Comparison of ENCODE assay signal across 15 cellular contexts in genomic region chr20:16017656-16018055, GRCh38.
DNase-seq lines count a peak whose midpoint lies in the region; ATAC-seq lines count a peak whose summit lies in the region.
"Had no signal": no experiment of that assay in that cellular context is flagged by ENCODE, and none has a peak within 500 bp of the region (broad histone marks: within the 10 kb centered on the region; RNA-seq: fewer than 3 reads in every experiment).

No MANE protein-coding gene starts in this region.

- no peaks in the 10 kb centered on the region for H3K9me3 ChIP-seq in mesenchymal stem cell (ENCODE audit: control insufficient read depth, low read length)
- H3K9me3 ChIP-seq: SK-N-SH had no signal

- no peak overlapping the region for H3K23ac ChIP-seq in mesenchymal stem cell (ENCODE audit: low read length in 2 of 2)

- no peak overlapping the region for H2BK5ac ChIP-seq in mesenchymal stem cell (ENCODE audit: low read depth, low read length, poor library complexity, severe bottlenecking)

- no peak overlapping the region for H4K8ac ChIP-seq in mesenchymal stem cell (ENCODE audit: low read length)

- no peak overlapping the region for H3K14ac ChIP-seq in mesenchymal stem cell (ENCODE audit: low read length in 2 of 2)

- no peak overlapping the region for H2AK5ac ChIP-seq in mesenchymal stem cell (ENCODE audit: low read length, severe bottlenecking)

- H3K79me1 ChIP-seq in mesenchymal stem cell (replicated peaks; ENCODE audit: low read length, poor library complexity, severe bottlenecking) = no peaks in the 10 kb centered on the region

- no peak overlapping the region for H2BK15ac ChIP-seq in mesenchymal stem cell (ENCODE audit: low read depth, poor library complexity, severe bottlenecking)

- H2BK120ac ChIP-seq in mesenchymal stem cell (ENCODE audit: low read depth, low read length) = no peak overlapping the region

- H4K91ac ChIP-seq in mesenchymal stem cell (ENCODE audit: low read length) = no peak overlapping the region

- intact Hi-C loops in left colon (cut with DNase I, micrococcal nuclease) = no loop called here

- H3K18ac ChIP-seq in mesenchymal stem cell (ENCODE audit: low read depth in 1 of 2, low read length in 2 of 2) = no peak overlapping the region

- H3K27me3 ChIP-seq in mesenchymal stem cell (ENCODE audit: control insufficient read depth in 1 of 2, insufficient read depth in 1 of 2, low read length in 2 of 2) = no peaks in the 10 kb centered on the region

- WGBS in mesenchymal stem cell = no CpG with 5 or more reads among the region's 1 CpG

- no peak overlapping the region for H3K4me3 ChIP-seq in mesenchymal stem cell (ENCODE audit: insufficient read depth in 1 of 2, low read depth in 1 of 2, low read length in 2 of 2)

- H2AFZ ChIP-seq in mesenchymal stem cell (ENCODE audit: low read depth, low read length) = no peak overlapping the region

- DNase-seq in A172 (ENCODE audit: low spot score) (peak; percentile 60), LHCN-M2 (ENCODE audit: low read depth) (peak; percentile 48), T1000 (lab: John Stamatoyannopoulos, UW) (peak; percentile 39), mesenchymal stem cell (no peak), NCI-H187 (lab: John Stamatoyannopoulos, UW) (no peak), left colon (no peak), SW 1271 (lab: John Stamatoyannopoulos, UW) (no peak)
- DNase-seq: NCI-H1436 treated with DMSO at 0.1 percent for 48 hours, NCI-H2081 treated with DMSO at 0.1 percent for 48 hours, NCI-H524, SK-N-SH, T-helper 17 cell had no signal

- no peak overlapping the region for H3K4me2 ChIP-seq in mesenchymal stem cell (ENCODE audit: low read length, poor library complexity, severe bottlenecking)
- H3K4me2 ChIP-seq: SK-N-SH had no signal

- H3K27ac ChIP-seq in mesenchymal stem cell (ENCODE audit: low read length, poor library complexity, severe bottlenecking) = peak overlapping the region; percentile 18

- no peaks in the 10 kb centered on the region for H3K36me3 ChIP-seq in mesenchymal stem cell (ENCODE audit: control insufficient read depth in 1 of 2, insufficient read depth in 2 of 2, low read depth in 1 of 2, low read length in 2 of 2)

- ATAC-seq in left colon (no peak), HG03432 (IDR thresholded peaks at IDR 0.05; ENCODE audit: unreplicated experiment) (no peak)
- ATAC-seq: HCT116, Right ventricle myocardium inferior, T-helper 17 cell had no signal

- peaks cover 11% of the 10 kb centered on the region for H3K4me1 ChIP-seq in mesenchymal stem cell (ENCODE audit: control insufficient read depth, insufficient read depth, low read depth, low read length)

- no peak overlapping the region for H2BK12ac ChIP-seq in mesenchymal stem cell (ENCODE audit: low read length in 2 of 2)

- H3K4ac ChIP-seq in mesenchymal stem cell (ENCODE audit: low read depth in 1 of 2, low read length in 2 of 2) = no peak overlapping the region

- no peak overlapping the region for H3K9ac ChIP-seq in mesenchymal stem cell (ENCODE audit: low read length)
- H3K9ac ChIP-seq: SK-N-SH had no signal

Comparison
In these comparisons a context has a peak if more than half of its experiments do, and no peak if none do; other contexts are left out.
1. DNase-seq: peak in A172 (single experiment), LHCN-M2 (single experiment) and T1000 (single experiment); none in mesenchymal stem cell (single experiment), NCI-H187 (0 of 2), left colon (0 of 2) and SW 1271 (0 of 2).